16 cellular contexts compared by ENCODE assay signal in the genomic region with DNA sequence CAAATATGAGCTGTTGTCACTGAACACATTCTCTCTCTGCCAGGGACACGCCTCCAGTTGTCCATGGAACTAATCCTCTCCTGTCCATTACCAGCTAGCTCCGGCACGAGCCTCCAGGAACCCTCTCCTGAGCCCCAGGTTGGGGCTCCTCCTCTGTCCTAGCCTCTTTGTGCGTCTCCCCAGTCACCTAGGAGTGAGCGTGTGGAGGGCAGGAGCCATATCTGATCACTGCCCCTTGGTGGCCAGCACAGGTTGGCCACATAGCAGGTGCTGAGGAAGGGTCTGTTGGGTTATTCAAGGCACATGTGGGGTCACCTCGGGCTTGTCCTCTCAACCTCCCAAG. TPM values are rescaled to one million over a fixed set of nuclear protein-coding genes. Genes with fewer than 3 reads are reported as not detected.
DNase-seq lines count a peak whose midpoint lies in the region; TF ChIP-seq lines count a peak whose summit lies in the region.
"Had no signal": no experiment of that assay in that cellular context is flagged by ENCODE, and none has a peak within 500 bp of the region (broad histone marks: within the 10 kb centered on the region; RNA-seq: fewer than 3 reads in every experiment).

No MANE protein-coding gene starts in this region.

- no peak overlapping the region for H2BK12ac ChIP-seq in mesenchymal stem cell (ENCODE audit: low read length in 2 of 2)

- no peaks in the 10 kb centered on the region for H3K27me3 Mint-ChIP-seq in Calu3 (ENCODE audit: unreplicated experiment)
- H3K27me3 Mint-ChIP-seq in activated T-helper 2 cell treated with anti-CD3 and anti-CD28 coated beads, Interferon-gamma antibody, Interleukin-2, Interleukin-4, amounts not matched to agents 10 μg/mL and 5 μg/mL and 100 μg/mL, durations not matched to agents 14 hours and 24 hours and 36 hours (ENCODE audit: low read depth): no peaks in the 10 kb centered on the region
- H3K27me3 Mint-ChIP-seq: activated naive CD8-positive, alpha-beta T cell treated with anti-CD3 and anti-CD28 coated beads, Interleukin-2, amount 10 ng/mL, durations not matched to agents 7 days and 5 days had no signal

- no peak overlapping the region for H3K14ac ChIP-seq in mesenchymal stem cell (ENCODE audit: low read length in 2 of 2)

- peak overlapping the region; percentile 95 for H3K4me3 ChIP-seq in MM.1S (ENCODE audit: low read length)
- H3K4me3 ChIP-seq in mesenchymal stem cell (ENCODE audit: insufficient read depth in 1 of 2, low read depth in 1 of 2, low read length in 2 of 2): no peak overlapping the region
- H3K4me3 ChIP-seq in BE2C (ENCODE audit: low read depth, low read length): no peak overlapping the region
- H3K4me3 ChIP-seq: thyroid gland had no signal

- no peak overlapping the region for H4K8ac ChIP-seq in mesenchymal stem cell (ENCODE audit: low read length)

- DNase-seq in Calu3 (no peak), MM.1S (no peak), mesenchymal stem cell (no peak), NCI-H446 (lab: John Stamatoyannopoulos, UW) (no peak), BE2C (no peak)
- DNase-seq in activated T-helper 2 cell treated with anti-CD3 and anti-CD28 coated beads, Interferon-gamma antibody, Interleukin-2, Interleukin-4, amounts not matched to agents 10 μg/mL and 5 μg/mL and 100 μg/mL, durations not matched to agents 14 hours and 24 hours and 36 hours (ENCODE audit: low spot score): no peak
- DNase-seq: activated CD4-positive, alpha-beta T cell treated with anti-CD3 and anti-CD28 coated beads for 4 hours; activated naive CD8-positive, alpha-beta T cell treated with anti-CD3 and anti-CD28 coated beads, Interleukin-2, amount 10 ng/mL, durations not matched to agents 7 days and 5 days; esophagus squamous epithelium; left ventricle myocardium superior; NCI-H1105; NCI-H345; occipital lobe; small intestine; SW 1271; thyroid gland had no signal

- H3K9ac ChIP-seq in MM.1S (ENCODE audit: low read length): peak overlapping the region; percentile 99; the same call in 1 of the 2 replicates
- H3K9ac ChIP-seq in mesenchymal stem cell (ENCODE audit: low read length): peak overlapping the region; percentile 30

- no peak overlapping the region for H4K91ac ChIP-seq in mesenchymal stem cell (ENCODE audit: low read length)

- H3K4me3 Mint-ChIP-seq in Calu3 (ENCODE audit: low read depth, unreplicated experiment): peak overlapping the region; percentile 99
- no peak overlapping the region for H3K4me3 Mint-ChIP-seq in activated T-helper 2 cell treated with anti-CD3 and anti-CD28 coated beads, Interferon-gamma antibody, Interleukin-2, Interleukin-4, amounts not matched to agents 10 μg/mL and 5 μg/mL and 100 μg/mL, durations not matched to agents 14 hours and 24 hours and 36 hours (ENCODE audit: low read depth)

- WGBS in mesenchymal stem cell: 96% methylated on average over 5 of the region's 6 CpGs

- no peak overlapping the region for H2BK120ac ChIP-seq in mesenchymal stem cell (ENCODE audit: low read depth, low read length)

- H3K36me3 ChIP-seq in MM.1S (replicated peaks; ENCODE audit: insufficient read depth, low read length): peaks cover 18% of the 10 kb centered on the region
- peaks cover 57 to 60% of the 10 kb centered on the region in 2 experiments for H3K36me3 ChIP-seq in mesenchymal stem cell (ENCODE audit: control insufficient read depth in 1 of 2, insufficient read depth in 2 of 2, low read depth in 1 of 2, low read length in 2 of 2)
- H3K36me3 ChIP-seq in BE2C: peaks cover 9% of the 10 kb centered on the region; the same call in 1 of the 2 replicates

- peaks cover 28% of the 10 kb centered on the region for H3K4me1 Mint-ChIP-seq in Calu3 (ENCODE audit: low read depth, unreplicated experiment)
- peaks cover 26% of the 10 kb centered on the region for H3K4me1 Mint-ChIP-seq in activated T-helper 2 cell treated with anti-CD3 and anti-CD28 coated beads, Interferon-gamma antibody, Interleukin-2, Interleukin-4, amounts not matched to agents 10 μg/mL and 5 μg/mL and 100 μg/mL, durations not matched to agents 14 hours and 24 hours and 36 hours (ENCODE audit: low read depth)

- H3K4me2 ChIP-seq in MM.1S (ENCODE audit: low read depth, low read length): peak overlapping the region; percentile 90
- no peak overlapping the region for H3K4me2 ChIP-seq in mesenchymal stem cell (ENCODE audit: low read length, poor library complexity, severe bottlenecking)

- no peak overlapping the region for H3K27ac Mint-ChIP-seq in Calu3 (ENCODE audit: unreplicated experiment)
- no peak overlapping the region for H3K27ac Mint-ChIP-seq in activated T-helper 2 cell treated with anti-CD3 and anti-CD28 coated beads, Interferon-gamma antibody, Interleukin-2, Interleukin-4, amounts not matched to agents 10 μg/mL and 5 μg/mL and 100 μg/mL, durations not matched to agents 14 hours and 24 hours and 36 hours

- H4K20me1 ChIP-seq in MM.1S (ENCODE audit: insufficient read depth, low read length): no peaks in the 10 kb centered on the region

- peaks cover 26% of the 10 kb centered on the region for H3K79me1 ChIP-seq in mesenchymal stem cell (replicated peaks; ENCODE audit: low read length, poor library complexity, severe bottlenecking)

- H3K4ac ChIP-seq in mesenchymal stem cell (ENCODE audit: low read depth in 1 of 2, low read length in 2 of 2): no peak overlapping the region

- H3K79me2 ChIP-seq in MM.1S (ENCODE audit: low read length): peaks cover 70% of the 10 kb centered on the region

- no peaks in the 10 kb centered on the region for H3K9me2 ChIP-seq in MM.1S (replicated peaks; ENCODE audit: insufficient read depth, low read length)

- BruUV-seq in Calu3 (replicated peaks; lab: Mats Ljungman, UMichigan): no TSS peak

- H3K36me3 Mint-ChIP-seq in Calu3 (ENCODE audit: insufficient read depth, unreplicated experiment): peaks cover 86% of the 10 kb centered on the region
- H3K36me3 Mint-ChIP-seq in activated T-helper 2 cell treated with anti-CD3 and anti-CD28 coated beads, Interferon-gamma antibody, Interleukin-2, Interleukin-4, amounts not matched to agents 10 μg/mL and 5 μg/mL and 100 μg/mL, durations not matched to agents 14 hours and 24 hours and 36 hours (ENCODE audit: low read depth): peaks cover 52% of the 10 kb centered on the region

- H3K27ac ChIP-seq in MM.1S (ENCODE audit: low read length) (peak overlapping the region; percentile 97), mesenchymal stem cell (ENCODE audit: low read length, poor library complexity, severe bottlenecking) (no peak overlapping the region)
- H3K27ac ChIP-seq: thyroid gland had no signal

- intact Hi-C loops in Calu3 (cut with micrococcal nuclease; ENCODE audit: unreplicated experiment): no loop called here
- intact Hi-C loops in activated T-helper 2 cell treated with anti-CD3 and anti-CD28 coated beads, Interferon-gamma antibody, Interleukin-2, Interleukin-4, amounts not matched to agents 10 μg/mL and 5 μg/mL and 100 μg/mL, durations not matched to agents 14 hours and 24 hours and 36 hours (cut with micrococcal nuclease): loop anchor here (5.0 kb wide), 1 partner anchor 130 kb away; the partner anchor contains the start of gene POLA2

- no peak overlapping the region for H2BK5ac ChIP-seq in mesenchymal stem cell (ENCODE audit: low read depth, low read length, poor library complexity, severe bottlenecking)

- CTCF ChIA-PET in Calu3 (lab: Charles Lee): no interaction called here

- H3K27me3 ChIP-seq in MM.1S (replicated peaks; ENCODE audit: insufficient read depth, low read length): no peaks in the 10 kb centered on the region
- H3K27me3 ChIP-seq in mesenchymal stem cell (ENCODE audit: control insufficient read depth in 1 of 2, insufficient read depth in 1 of 2, low read length in 2 of 2): no peaks in the 10 kb centered on the region
- H3K27me3 ChIP-seq in BE2C: no peaks in the 10 kb centered on the region
- H3K27me3 ChIP-seq: esophagus squamous epithelium, thyroid gland had no signal

- no peak overlapping the region for H3K23ac ChIP-seq in mesenchymal stem cell (ENCODE audit: low read length in 2 of 2)

- H3F3A ChIP-seq in MM.1S (ENCODE audit: insufficient read depth, low read length): peaks cover 60% of the 10 kb centered on the region

- H3K18ac ChIP-seq in mesenchymal stem cell (ENCODE audit: low read depth in 1 of 2, low read length in 2 of 2): no peak overlapping the region

- H3K9me3 Mint-ChIP-seq in Calu3 (ENCODE audit: low read depth, unreplicated experiment): no peaks in the 10 kb centered on the region
- H3K9me3 Mint-ChIP-seq in activated T-helper 2 cell treated with anti-CD3 and anti-CD28 coated beads, Interferon-gamma antibody, Interleukin-2, Interleukin-4, amounts not matched to agents 10 μg/mL and 5 μg/mL and 100 μg/mL, durations not matched to agents 14 hours and 24 hours and 36 hours: no peaks in the 10 kb centered on the region
- H3K9me3 Mint-ChIP-seq: activated naive CD8-positive, alpha-beta T cell treated with anti-CD3 and anti-CD28 coated beads, Interleukin-2, amount 10 ng/mL, durations not matched to agents 7 days and 5 days had no signal

- H3K4me1 ChIP-seq in MM.1S (ENCODE audit: low read length): peaks cover 15% of the 10 kb centered on the region
- peaks cover 23% of the 10 kb centered on the region for H3K4me1 ChIP-seq in mesenchymal stem cell (ENCODE audit: control insufficient read depth, insufficient read depth, low read depth, low read length)
- H3K4me1 ChIP-seq in BE2C: no peaks in the 10 kb centered on the region

- H2AFZ ChIP-seq in MM.1S (ENCODE audit: low read length) (no peak overlapping the region), mesenchymal stem cell (ENCODE audit: low read depth, low read length) (no peak overlapping the region)

- no peak for TF ChIP-seq CTCF in Calu3 (IDR thresholded peaks at IDR 0.05; ENCODE audit: unreplicated experiment)
- TF ChIP-seq CTCF in MM.1S (IDR thresholded peaks at IDR 0.05; ENCODE audit: low read length): no peak
- no peak for TF ChIP-seq CTCF in BE2C (IDR thresholded peaks at IDR 0.05; ENCODE audit: low read depth, low read length)

- no peak overlapping the region for H2AK5ac ChIP-seq in mesenchymal stem cell (ENCODE audit: low read length, severe bottlenecking)

- H3K9me3 ChIP-seq in MM.1S (replicated peaks; ENCODE audit: insufficient read depth, low read length) (no peaks in the 10 kb centered on the region), mesenchymal stem cell (ENCODE audit: control insufficient read depth, low read length) (no peaks in the 10 kb centered on the region), BE2C (no peaks in the 10 kb centered on the region)
- H3K9me3 ChIP-seq: esophagus squamous epithelium, thyroid gland had no signal

- no peak overlapping the region for H2BK15ac ChIP-seq in mesenchymal stem cell (ENCODE audit: low read depth, poor library complexity, severe bottlenecking)

RNA-seq across cellular contexts. Expression of gene SYVN1, which starts 2.5 kb away (rescaled TPM):
- 68.5 and 76.7 TPM in 2 replicates for total RNA-seq in Calu3 (2022)
- 33.9 TPM for polyA plus RNA-seq in mesenchymal stem cell (2013, experiment 1 of 2)
- polyA plus RNA-seq in mesenchymal stem cell (2013, experiment 2 of 2): 33.2 TPM
- 52.2 TPM for polyA plus RNA-seq in BE2C (2012; ENCODE audit: insufficient read depth, insufficient read length, low read depth)
- 40.1 and 42.2 TPM in 2 replicates for total RNA-seq in activated T-helper 2 cell treated with anti-CD3 and anti-CD28 coated beads, Interferon-gamma antibody, Interleukin-2, Interleukin-4, amounts not matched to agents 10 μg/mL and 5 μg/mL and 100 μg/mL, durations not matched to agents 14 hours and 24 hours and 36 hours

RNA-seq across cellular contexts. Expression of gene MRPL49, which starts 9.7 kb away (rescaled TPM):
- 84.1 and 97.9 TPM in 2 replicates for total RNA-seq in Calu3 (2022)
- 34.0 TPM for polyA plus RNA-seq in mesenchymal stem cell (2013, experiment 1 of 2)
- polyA plus RNA-seq in mesenchymal stem cell (2013, experiment 2 of 2): 33.7 TPM
- 53.6 TPM for polyA plus RNA-seq in BE2C (2012; ENCODE audit: insufficient read depth, insufficient read length, low read depth)
- 66.6 and 67.1 TPM in 2 replicates for total RNA-seq in activated T-helper 2 cell treated with anti-CD3 and anti-CD28 coated beads, Interferon-gamma antibody, Interleukin-2, Interleukin-4, amounts not matched to agents 10 μg/mL and 5 μg/mL and 100 μg/mL, durations not matched to agents 14 hours and 24 hours and 36 hours

RNA-seq across cellular contexts. Expression of gene FAU, which starts 9.9 kb away (rescaled TPM):
- 650 and 668 TPM in 2 replicates for total RNA-seq in Calu3 (2022)
- polyA plus RNA-seq in mesenchymal stem cell (2013, experiment 1 of 2): 1,069 TPM
- 1,068 TPM for polyA plus RNA-seq in mesenchymal stem cell (2013, experiment 2 of 2)
- 1,521 TPM for polyA plus RNA-seq in BE2C (2012; ENCODE audit: insufficient read depth, insufficient read length, low read depth)
- 1,016 and 1,034 TPM in 2 replicates for total RNA-seq in activated T-helper 2 cell treated with anti-CD3 and anti-CD28 coated beads, Interferon-gamma antibody, Interleukin-2, Interleukin-4, amounts not matched to agents 10 μg/mL and 5 μg/mL and 100 μg/mL, durations not matched to agents 14 hours and 24 hours and 36 hours

RNA-seq across cellular contexts. Expression of gene ZNHIT2, which starts 14.4 kb away (rescaled TPM):
- total RNA-seq in Calu3 (2022): 13.2 and 17.2 TPM in 2 replicates
- 5.1 TPM for polyA plus RNA-seq in mesenchymal stem cell (2013, experiment 1 of 2)
- 5.0 TPM for polyA plus RNA-seq in mesenchymal stem cell (2013, experiment 2 of 2)
- polyA plus RNA-seq in BE2C (2012; ENCODE audit: insufficient read depth, insufficient read length, low read depth): 201 TPM
- total RNA-seq in activated T-helper 2 cell treated with anti-CD3 and anti-CD28 coated beads, Interferon-gamma antibody, Interleukin-2, Interleukin-4, amounts not matched to agents 10 μg/mL and 5 μg/mL and 100 μg/mL, durations not matched to agents 14 hours and 24 hours and 36 hours: 11.3 and 12.8 TPM in 2 replicates

RNA-seq across cellular contexts. Expression of gene TM7SF2, which starts 20.2 kb away (rescaled TPM):
- total RNA-seq in Calu3 (2022): 41.2 and 42.8 TPM in 2 replicates
- 37.6 TPM for polyA plus RNA-seq in mesenchymal stem cell (2013, experiment 1 of 2)
- polyA plus RNA-seq in mesenchymal stem cell (2013, experiment 2 of 2): 37.2 TPM
- polyA plus RNA-seq in BE2C (2012; ENCODE audit: insufficient read depth, insufficient read length, low read depth): 22.5 TPM
- total RNA-seq in activated T-helper 2 cell treated with anti-CD3 and anti-CD28 coated beads, Interferon-gamma antibody, Interleukin-2, Interleukin-4, amounts not matched to agents 10 μg/mL and 5 μg/mL and 100 μg/mL, durations not matched to agents 14 hours and 24 hours and 36 hours: 34.4 and 36.9 TPM in 2 replicates
